ENCODE assay signal across 1 cellular context in genomic region chr21:42381347-42381984, GRCh38.
TF ChIP-seq lines count a peak whose summit lies in the region.

No MANE protein-coding gene starts in this region.

TF ChIP-seq in K562, 482 proteins besides CTCF, POLR2A, EP300 and RAD21:
- no peak for TF ChIP-seq E2F6 (IDR thresholded peaks at IDR 0.05; ENCODE audit: borderline replicate concordance in 1 of 2, extremely low read depth in 1 of 2, insufficient read depth in 1 of 2, insufficient read length in 1 of 2, low read depth in 1 of 2, low read length in 1 of 2, poor library complexity in 1 of 2, severe bottlenecking in 1 of 2)
- no peak for TF ChIP-seq ILK (tag; IDR thresholded peaks at IDR 0.05; ENCODE audit: borderline replicate concordance, low read depth)
- no peak for TF ChIP-seq GABPB2 (CRISPR knock-in tag; conservative IDR thresholded peaks at IDR 0.05)
- TF ChIP-seq, protein P1, sequence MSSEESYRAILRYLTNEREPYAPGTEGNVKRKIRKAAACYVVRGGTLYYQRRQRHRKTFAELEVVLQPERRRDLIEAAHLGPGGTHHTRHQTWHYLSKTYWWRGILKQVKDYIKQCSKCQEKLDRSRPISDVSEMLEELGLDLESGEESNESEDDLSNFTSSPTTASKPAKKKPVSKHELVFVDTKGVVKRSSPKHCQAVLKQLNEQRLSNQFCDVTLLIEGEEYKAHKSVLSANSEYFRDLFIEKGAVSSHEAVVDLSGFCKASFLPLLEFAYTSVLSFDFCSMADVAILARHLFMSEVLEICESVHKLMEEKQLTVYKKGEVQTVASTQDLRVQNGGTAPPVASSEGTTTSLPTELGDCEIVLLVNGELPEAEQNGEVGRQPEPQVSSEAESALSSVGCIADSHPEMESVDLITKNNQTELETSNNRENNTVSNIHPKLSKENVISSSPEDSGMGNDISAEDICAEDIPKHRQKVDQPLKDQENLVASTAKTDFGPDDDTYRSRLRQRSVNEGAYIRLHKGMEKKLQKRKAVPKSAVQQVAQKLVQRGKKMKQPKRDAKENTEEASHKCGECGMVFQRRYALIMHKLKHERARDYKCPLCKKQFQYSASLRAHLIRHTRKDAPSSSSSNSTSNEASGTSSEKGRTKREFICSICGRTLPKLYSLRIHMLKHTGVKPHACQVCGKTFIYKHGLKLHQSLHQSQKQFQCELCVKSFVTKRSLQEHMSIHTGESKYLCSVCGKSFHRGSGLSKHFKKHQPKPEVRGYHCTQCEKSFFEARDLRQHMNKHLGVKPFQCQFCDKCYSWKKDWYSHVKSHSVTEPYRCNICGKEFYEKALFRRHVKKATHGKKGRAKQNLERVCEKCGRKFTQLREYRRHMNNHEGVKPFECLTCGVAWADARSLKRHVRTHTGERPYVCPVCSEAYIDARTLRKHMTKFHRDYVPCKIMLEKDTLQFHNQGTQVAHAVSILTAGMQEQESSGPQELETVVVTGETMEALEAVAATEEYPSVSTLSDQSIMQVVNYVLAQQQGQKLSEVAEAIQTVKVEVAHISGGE (CRISPR knock-in tag; IDR thresholded peaks at IDR 0.05), result no peak
- TF ChIP-seq, protein P2, sequence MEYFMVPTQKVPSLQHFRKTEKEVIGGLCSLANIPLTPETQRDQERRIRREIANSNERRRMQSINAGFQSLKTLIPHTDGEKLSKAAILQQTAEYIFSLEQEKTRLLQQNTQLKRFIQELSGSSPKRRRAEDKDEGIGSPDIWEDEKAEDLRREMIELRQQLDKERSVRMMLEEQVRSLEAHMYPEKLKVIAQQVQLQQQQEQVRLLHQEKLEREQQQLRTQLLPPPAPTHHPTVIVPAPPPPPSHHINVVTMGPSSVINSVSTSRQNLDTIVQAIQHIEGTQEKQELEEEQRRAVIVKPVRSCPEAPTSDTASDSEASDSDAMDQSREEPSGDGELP (CRISPR knock-in tag; IDR thresholded peaks at IDR 0.05; ENCODE audit: borderline replicate concordance), result peak; percentile 36; the same call in 1 of the 2 replicates
- no peak for TF ChIP-seq BDP1 (IDR thresholded peaks at IDR 0.05; ENCODE audit: insufficient read depth, insufficient read length)
- TF ChIP-seq TCF3 (CRISPR knock-in tag; IDR thresholded peaks at IDR 0.05), result no peak
- no peak for TF ChIP-seq ZNF764 (CRISPR knock-in tag; IDR thresholded peaks at IDR 0.05; ENCODE audit: low read depth)
- no peak for TF ChIP-seq DLX4 (CRISPR knock-in tag; IDR thresholded peaks at IDR 0.05)
- 0 out of 2 replicates have a peak, but pooled peaks have one; percentile 24 for TF ChIP-seq MYNN (IDR thresholded peaks at IDR 0.05)
- no peak for TF ChIP-seq MYNN (CRISPR knock-in tag; IDR thresholded peaks at IDR 0.05)
- no peak for TF ChIP-seq ZNF143 (CRISPR knock-in tag; IDR thresholded peaks at IDR 0.05)
- no peak for TF ChIP-seq MED1 (CRISPR knock-in tag; IDR thresholded peaks at IDR 0.05; ENCODE audit: borderline replicate concordance)
- no peak for TF ChIP-seq BACH1 (tag; IDR thresholded peaks at IDR 0.05)
- TF ChIP-seq ZNF224 (CRISPR knock-in tag; IDR thresholded peaks at IDR 0.05), result no peak
